Comparison of ENCODE assay signal across 12 cellular contexts in the genomic region with DNA sequence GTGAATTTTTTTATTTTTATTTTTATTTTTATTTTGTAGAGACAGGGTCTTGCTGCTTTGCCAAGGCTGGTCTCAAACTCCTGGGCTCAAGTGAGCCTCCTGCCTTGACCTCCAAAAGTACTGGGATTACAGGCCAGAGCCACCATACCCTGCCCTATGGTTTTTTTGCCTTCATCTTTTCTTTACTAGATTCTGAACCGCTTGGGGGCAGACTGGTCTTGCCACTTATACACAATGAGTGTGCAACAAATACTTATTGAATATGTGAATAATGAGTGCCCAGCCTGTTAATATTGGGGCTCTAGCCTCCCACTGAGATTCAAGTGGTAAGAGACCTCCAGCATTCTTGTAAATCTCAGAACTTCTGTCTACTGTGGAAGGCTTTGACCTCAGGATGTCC. TPM values are rescaled to one million over a fixed set of nuclear protein-coding genes. Genes with fewer than 3 reads are reported as not detected.
DNase-seq lines count a peak whose midpoint lies in the region; ATAC-seq, FAIRE-seq and TF ChIP-seq lines count a peak whose summit lies in the region.
"Had no signal": no experiment of that assay in that cellular context is flagged by ENCODE, and none has a peak within 500 bp of the region (broad histone marks: within the 10 kb centered on the region; RNA-seq: fewer than 3 reads in every experiment).

No MANE protein-coding gene starts in this region.

- H3F3A ChIP-seq in MM.1S (ENCODE audit: insufficient read depth, low read length), result peaks cover 13% of the 10 kb centered on the region

- H3K4me2 ChIP-seq in MM.1S (ENCODE audit: low read depth, low read length), result no peak overlapping the region
- no peak overlapping the region for H3K4me2 ChIP-seq in K562 (ENCODE audit: insufficient read depth, low read length)

- CTCF ChIA-PET in CD4-positive, alpha-beta T cell (lab: Charles Lee), result interaction anchor here (1.0 to 2.4 kb wide), 6 partner anchors 9 to 349 kb away, joined by 4 to 8 read pairs (median 4); no protein-coding TSS in a partner anchor
- CTCF ChIA-PET in K562 (lab: Yijun Ruan, JAX; ENCODE audit: low intra/inter-chr PET ratio), result no interaction called here
- CTCF ChIA-PET in naive thymus-derived CD4-positive, alpha-beta T cell (lab: Charles Lee), result interaction anchor here (0.9 to 1.6 kb wide), 4 partner anchors 9 to 336 kb away, joined by 3 to 4 read pairs (median 4); no protein-coding TSS in a partner anchor

- H3K36me3 ChIP-seq in MM.1S (replicated peaks; ENCODE audit: insufficient read depth, low read length) (peaks cover 17% of the 10 kb centered on the region), K562 (ENCODE audit: control insufficient read depth, insufficient read depth, low read length) (peaks cover 4% of the 10 kb centered on the region; the same call in 2 of the 3 replicates)
- H3K36me3 ChIP-seq in naive thymus-derived CD4-positive, alpha-beta T cell (ENCODE audit: control insufficient read depth in 2 of 3, insufficient read depth in 3 of 3, low read length in 3 of 3), result peaks cover 0 to 6% (median 5%) of the 10 kb centered on the region in 3 experiments

- H3K27ac Mint-ChIP-seq in CD4-positive, alpha-beta T cell, result peak overlapping the region; percentile 98
- H3K27ac Mint-ChIP-seq in naive thymus-derived CD4-positive, alpha-beta T cell, result peak overlapping the region; percentile 92 to 99 (median 97)

- peaks cover 87% of the 10 kb centered on the region for H3K4me1 Mint-ChIP-seq in CD4-positive, alpha-beta T cell (ENCODE audit: low read depth)
- peaks cover 46 to 81% (median 76%) of the 10 kb centered on the region in 7 donors for H3K4me1 Mint-ChIP-seq in naive thymus-derived CD4-positive, alpha-beta T cell

- peaks cover 84% of the 10 kb centered on the region for H3K36me3 Mint-ChIP-seq in CD4-positive, alpha-beta T cell (ENCODE audit: low read depth)
- peaks cover 12 to 63% (median 42%) of the 10 kb centered on the region in 5 donors for H3K36me3 Mint-ChIP-seq in naive thymus-derived CD4-positive, alpha-beta T cell

- TF ChIP-seq RAD21 in K562 (CRISPR knock-in tag; conservative IDR thresholded peaks at IDR 0.05 in 1 of 2, IDR thresholded peaks at IDR 0.05 in 1 of 2), result 0 out of 4 replicates have a peak, but pooled peaks of 1 of the 2 experiments have one; percentile 5

- intact Hi-C loops in CD4-positive, alpha-beta T cell (cut with DNase I, micrococcal nuclease), result loop anchor here (5.0 to 10.0 kb wide), 6 partner anchors 104 to 414 kb away; a partner anchor contains a TSS
- intact Hi-C loops in K562 (cut with micrococcal nuclease), result loop anchor here (5.0 kb wide), 1 partner anchor 171 kb away; no protein-coding TSS in a partner anchor
- intact Hi-C loops in naive thymus-derived CD4-positive, alpha-beta T cell (cut with micrococcal nuclease), result loop anchor here (5.0 to 10.0 kb wide), 3 partner anchors 89 to 414 kb away; a partner anchor contains a TSS

- POLR2A ChIA-PET in CD4-positive, alpha-beta T cell (lab: Charles Lee), result interaction anchor here (0.6 to 3.8 kb wide), 3 partner anchors 28 to 346 kb away, joined by 3 to 38 read pairs (median 4); no protein-coding TSS in a partner anchor
- POLR2A ChIA-PET in K562 (lab: Yijun Ruan, JAX), result no interaction called here
- POLR2A ChIA-PET in naive thymus-derived CD4-positive, alpha-beta T cell (lab: Charles Lee), result interaction anchor here (0.9 to 3.5 kb wide), 7 partner anchors 10 to 346 kb away, joined by 3 to 31 read pairs (median 6); no protein-coding TSS in a partner anchor

- H3K9me3 ChIP-seq in CD4-positive, alpha-beta T cell (ENCODE audit: control insufficient read depth, low read length), result no peaks in the 10 kb centered on the region
- H3K9me3 ChIP-seq in MM.1S (replicated peaks; ENCODE audit: insufficient read depth, low read length), result no peaks in the 10 kb centered on the region
- H3K9me3 ChIP-seq in K562 (replicated peaks; ENCODE audit: control insufficient read depth, insufficient read depth, low read depth, low read length), result no peaks in the 10 kb centered on the region
- no peaks in the 10 kb centered on the region for H3K9me3 ChIP-seq in naive thymus-derived CD4-positive, alpha-beta T cell (ENCODE audit: control insufficient read depth in 2 of 3, low read length in 3 of 3)

- WGBS in K562 (ENCODE audit: insufficient coverage, low coverage, missing lambda C conversion rate), result 69% methylated on average over 1 of the region's 1 CpG

- no peaks in the 10 kb centered on the region for H3K27me3 ChIP-seq in CD4-positive, alpha-beta T cell (ENCODE audit: control insufficient read depth, insufficient read depth, low read length)
- no peaks in the 10 kb centered on the region for H3K27me3 ChIP-seq in MM.1S (replicated peaks; ENCODE audit: insufficient read depth, low read length)
- H3K27me3 ChIP-seq in K562 (ENCODE audit: control insufficient read depth in 2 of 2, insufficient read depth in 2 of 2, low read length in 2 of 2), result no peaks in the 10 kb centered on the region
- H3K27me3 ChIP-seq in naive thymus-derived CD4-positive, alpha-beta T cell (ENCODE audit: control insufficient read depth in 2 of 2, insufficient read depth in 2 of 2, low read length in 2 of 2), result no peaks in the 10 kb centered on the region

- no peaks in the 10 kb centered on the region for H3K9me3 Mint-ChIP-seq in CD4-positive, alpha-beta T cell
- H3K9me3 Mint-ChIP-seq in naive thymus-derived CD4-positive, alpha-beta T cell, result peaks cover 0 to 5% (median 0%) of the 10 kb centered on the region in 11 donors

- no peak for TF ChIP-seq EP300 in K562 (IDR thresholded peaks at IDR 0.05; ENCODE audit: low read length)

- TF ChIP-seq POLR2A in K562 (conservative IDR thresholded peaks at IDR 0.05), result no peak

- peak overlapping the region; percentile 99 for H3K4me3 Mint-ChIP-seq in CD4-positive, alpha-beta T cell
- peak overlapping the region; percentile 71 to 99 (median 94) for H3K4me3 Mint-ChIP-seq in naive thymus-derived CD4-positive, alpha-beta T cell

- FAIRE-seq in K562 (lab: Jason Lieb, UNC), result no peak
- FAIRE-seq: GM12892 had no signal

- BruUV-seq in K562 (replicated peaks; lab: Mats Ljungman, UMichigan), result no TSS peak

- no peaks in the 10 kb centered on the region for H3K27me3 Mint-ChIP-seq in CD4-positive, alpha-beta T cell
- no peaks in the 10 kb centered on the region for H3K27me3 Mint-ChIP-seq in naive thymus-derived CD4-positive, alpha-beta T cell

- peak; percentile 32 for TF ChIP-seq CTCF in CD4-positive, alpha-beta T cell (IDR thresholded peaks at IDR 0.05)
- TF ChIP-seq CTCF in MM.1S (IDR thresholded peaks at IDR 0.05; ENCODE audit: low read length) (peak; percentile 9; the same call in 1 of the 2 replicates), K562 (IDR thresholded peaks at IDR 0.05 in 2 of 3, conservative IDR thresholded peaks at IDR 0.05 in 1 of 3; ENCODE audit: insufficient read depth in 2 of 3, low read depth in 1 of 3, low read length in 3 of 3) (peak in 1 of 3 experiments; percentile 21; a peak in 1 of 6 replicates), foreskin fibroblast (IDR thresholded peaks at IDR 0.05; ENCODE audit: low read depth, low read length) (no peak)

- no peak overlapping the region for H3K4me3 ChIP-seq in MM.1S (ENCODE audit: low read length)
- H3K4me3 ChIP-seq in K562, result no peak overlapping the region
- H3K4me3 ChIP-seq in naive thymus-derived CD4-positive, alpha-beta T cell (ENCODE audit: low read length), result peak overlapping the region; percentile 94
- H3K4me3 ChIP-seq in foreskin fibroblast (ENCODE audit: low read depth in 1 of 2, low read length in 2 of 2), result no peak overlapping the region
- H3K4me3 ChIP-seq: lung had no signal

- in situ Hi-C loops in K562 (cut with MboI), result no loop called here

- peaks cover 26% of the 10 kb centered on the region for H3K4me1 ChIP-seq in MM.1S (ENCODE audit: low read length)
- H3K4me1 ChIP-seq in K562 (replicated peaks in 1 of 2; ENCODE audit: control insufficient read depth in 2 of 2, insufficient read depth in 2 of 2, low read length in 2 of 2), result peaks cover 12 to 13% of the 10 kb centered on the region in 2 experiments
- H3K4me1 ChIP-seq in naive thymus-derived CD4-positive, alpha-beta T cell (ENCODE audit: control insufficient read depth in 2 of 2, insufficient read depth in 2 of 2, low read length in 2 of 2), result peaks cover 62 to 69% of the 10 kb centered on the region in 2 donors

- no peaks in the 10 kb centered on the region for H3K9me2 ChIP-seq in MM.1S (replicated peaks; ENCODE audit: insufficient read depth, low read length)

- no peaks in the 10 kb centered on the region for H3K9me1 ChIP-seq in K562 (ENCODE audit: control insufficient read depth, insufficient read depth, low read length)

- DNase-seq in CD4-positive, alpha-beta T cell, result no peak
- no peak for DNase-seq in MM.1S
- no peak for DNase-seq in K562 (ENCODE audit: extremely low read depth in 1 of 4, low spot score in 3 of 4)
- DNase-seq in naive thymus-derived CD4-positive, alpha-beta T cell, result no peak
- no peak for DNase-seq in foreskin fibroblast
- DNase-seq in activated CD4-positive, CD25-positive, alpha-beta regulatory T cell (lab: John Stamatoyannopoulos, UW), result no peak
- no peak for DNase-seq in SHP77 (lab: John Stamatoyannopoulos, UW)
- no peak for DNase-seq in stimulated activated CD4-positive, alpha-beta T cell treated with anti-CD3 and anti-CD28 coated beads, Interleukin-4, amount 100 ng/mL, for 4 hours
- DNase-seq: anterior cingulate cortex, NCI-H1436 had no signal

- H2AFZ ChIP-seq in MM.1S (ENCODE audit: low read length) (no peak overlapping the region), K562 (ENCODE audit: low read depth, low read length) (no peak overlapping the region)

- H3K27ac ChIP-seq in CD4-positive, alpha-beta T cell (ENCODE audit: low read depth, low read length), result peak overlapping the region; percentile 91
- H3K27ac ChIP-seq in MM.1S (ENCODE audit: low read length) (no peak overlapping the region), K562 (ENCODE audit: extremely low read depth, low read depth, low read length) (no peak overlapping the region)
- peak overlapping the region; percentile 89 for H3K27ac ChIP-seq in naive thymus-derived CD4-positive, alpha-beta T cell (ENCODE audit: low read depth, low read length)

- H3K9ac ChIP-seq in MM.1S (ENCODE audit: low read length) (no peak overlapping the region), K562 (ENCODE audit: insufficient read depth in 1 of 2, low read depth in 2 of 2, low read length in 2 of 2) (no peak overlapping the region)

- H4K20me1 ChIP-seq in MM.1S (ENCODE audit: insufficient read depth, low read length), result peaks cover 23% of the 10 kb centered on the region; the same call in 1 of the 2 replicates
- H4K20me1 ChIP-seq in K562 (replicated peaks; ENCODE audit: control insufficient read depth, insufficient read depth, low read length), result peaks cover 9% of the 10 kb centered on the region

- H3K79me2 ChIP-seq in MM.1S (ENCODE audit: low read length) (peaks cover 85% of the 10 kb centered on the region), K562 (ENCODE audit: control insufficient read depth, insufficient read depth, low read length) (peaks cover 37% of the 10 kb centered on the region)

- no peak for ATAC-seq in CD4-positive, alpha-beta T cell (ENCODE audit: poor library complexity)
- ATAC-seq in K562, result no peak
- ATAC-seq in naive thymus-derived CD4-positive, alpha-beta T cell, result no peak

RNA-seq across cellular contexts. Expression of a gene that starts 3.9 kb away (rescaled TPM):
- total RNA-seq in CD4-positive, alpha-beta T cell, result 10 to 100 TPM; 92.1 to 92.3 TPM
- 6.2 and 7.3 TPM in 2 replicates for total RNA-seq in K562 (2011; cell fraction: chromatin; rRNA removed; ENCODE audit: low replicate concordance)
- total RNA-seq in K562 (2011; cell fraction: nucleolus; rRNA removed), result 5.0 and 5.1 TPM in 2 replicates
- total RNA-seq in K562 (2011; cell fraction: nucleoplasm; rRNA removed), result 4.7 and 4.8 TPM in 2 replicates
- total RNA-seq in K562 (2014; rRNA removed) (23.2 and 24.6 TPM in 2 replicates), K562 (2014; rRNA removed; fragmentation: Illumina TruSeq; extraction: Trizol) (8.6 and 10.8 TPM in 2 replicates), K562 (2015; rRNA removed; fragmentation: Illumina TruSeq; extraction: Trizol) (19.6 and 21.4 TPM in 2 replicates), K562 (2021) (25.8 and 27.9 TPM in 2 replicates)
- polyA plus RNA-seq in K562 (2011; rRNA removed) (4.5 and 4.8 TPM in 2 replicates), K562 (2014; fragmentation: Illumina TruSeq; extraction: Trizol) (15.9 and 21.9 TPM in 2 replicates), K562 (2014; fragmentation: Nextera tagmentation; extraction: Ambion mirVana) (1 to 10 TPM in 1 of 2 experiments, under 1 TPM in 1; 0.90 to 1.8 TPM), K562 (2014; rRNA removed) (24.3 and 26.3 TPM in 2 replicates)
- 4.3 and 7.8 TPM in 2 replicates for polyA plus RNA-seq in K562 (2011; cell fraction: cytosol; rRNA removed)
- 3.6 and 5.1 TPM in 2 replicates for polyA plus RNA-seq in K562 (2011; cell fraction: nucleus; rRNA removed)
- polyA plus RNA-seq in K562 (2012), result 27.1 and 38.2 TPM in 2 replicates
- 4.3 and 7.2 TPM in 2 replicates for polyA minus RNA-seq in K562 (2011; rRNA and poly(A)+ RNA removed)
- 2.0 and 2.6 TPM in 2 replicates for polyA minus RNA-seq in K562 (2011; cell fraction: cytosol; rRNA and poly(A)+ RNA removed)
- polyA minus RNA-seq in K562 (2011; cell fraction: nucleus; rRNA and poly(A)+ RNA removed), result 4.7 and 5.4 TPM in 2 replicates
- 100 to 1,000 TPM in 4 of 5 experiments, 10 to 100 TPM in 1; 75.3 to 134 (median 109) TPM for total RNA-seq in naive thymus-derived CD4-positive, alpha-beta T cell
- polyA plus RNA-seq in naive thymus-derived CD4-positive, alpha-beta T cell, result 10 to 100 TPM; 30.8 to 73.0 TPM

Comparison
In these comparisons a context has a peak if more than half of its experiments do, and no peak if none do; other contexts are left out.
1. H3K27ac ChIP-seq: peak in CD4-positive, alpha-beta T cell (single experiment) and naive thymus-derived CD4-positive, alpha-beta T cell (single experiment); none in MM.1S (single experiment) and K562 (single experiment).